ENCODE assay signal across 1 cellular context in genomic region chr12:127381043-127381668, GRCh38.
A peak's percentile ranks its signal among the peaks of the same experiment; 100 is the strongest.
TF ChIP-seq lines count a peak whose summit lies in the region.

No MANE protein-coding gene starts in this region.

TF ChIP-seq in K562, 482 proteins besides CTCF, POLR2A, EP300 and RAD21 (continued from another document):
- TF ChIP-seq ZBTB5 (IDR thresholded peaks at IDR 0.05) (no peak), CTBP1 (IDR thresholded peaks at IDR 0.05; ENCODE audit: borderline replicate concordance) (peak; percentile 12; the same call in 1 of the 2 replicates), SMC3 (conservative IDR thresholded peaks at IDR 0.05; ENCODE audit: insufficient read depth, low read depth, low read length) (peak; percentile 84), ZNF354B (CRISPR knock-in tag; IDR thresholded peaks at IDR 0.05) (no peak), CTCFL (IDR thresholded peaks at IDR 0.05; ENCODE audit: borderline replicate concordance, insufficient read depth, low read depth, low read length, poor library complexity, severe bottlenecking) (peak; percentile 10), ZNF445 (CRISPR knock-in tag; IDR thresholded peaks at IDR 0.05; ENCODE audit: low read depth) (no peak), SRSF7 (optimal IDR thresholded peaks at IDR 0.05; ENCODE audit: low read depth, low read length) (no peak), CXXC5 (CRISPR knock-in tag; IDR thresholded peaks at IDR 0.05) (peak; percentile 22; the same call in 1 of the 2 replicates), PTBP1 (IDR thresholded peaks at IDR 0.05; ENCODE audit: low read depth, low read length) (no peak), ESRRA (IDR thresholded peaks at IDR 0.05; ENCODE audit: borderline replicate concordance, low read depth) (no peak), PURB (CRISPR knock-in tag; IDR thresholded peaks at IDR 0.05; ENCODE audit: low read depth) (no peak), RBFOX2 (IDR thresholded peaks at IDR 0.05; ENCODE audit: low read depth, low read length) (no peak), YY1 (IDR thresholded peaks at IDR 0.05; ENCODE audit: borderline replicate concordance in 1 of 3, control insufficient read depth in 1 of 3, extremely low read depth in 1 of 3, insufficient read depth in 3 of 3, insufficient read length in 1 of 3, insufficient replicate concordance in 2 of 3, low read depth in 1 of 3, low read length in 2 of 3) (no peak), IFI16 (CRISPR knock-in tag; IDR thresholded peaks at IDR 0.05) (no peak), CBX8 (IDR thresholded peaks at IDR 0.05; ENCODE audit: borderline replicate concordance, extremely low read depth, low read depth, low read length, poor library complexity, severe bottlenecking) (no peak), MXI1 (IDR thresholded peaks at IDR 0.05; ENCODE audit: low read depth, low read length) (no peak), ZNF175 (CRISPR knock-in tag; IDR thresholded peaks at IDR 0.05; ENCODE audit: low read depth) (no peak), POLR2AphosphoS2 (IDR thresholded peaks at IDR 0.05; ENCODE audit: low read length) (no peak), MYC (IDR thresholded peaks at IDR 0.05; ENCODE audit: low read depth, low read length) (no peak), MYC (CRISPR knock-in tag; IDR thresholded peaks at IDR 0.05; ENCODE audit: borderline replicate concordance, low read depth) (no peak), MAZ (CRISPR knock-in tag; conservative IDR thresholded peaks at IDR 0.05 in 1 of 2, IDR thresholded peaks at IDR 0.05 in 1 of 2) (peak; percentile 48 to 93; a peak in 2 of 4 replicates), ZFPM2 (CRISPR knock-in tag; IDR thresholded peaks at IDR 0.05) (no peak), AFF4 (CRISPR knock-in tag; IDR thresholded peaks at IDR 0.05) (no peak), PYGO2 (tag; IDR thresholded peaks at IDR 0.05) (no peak), ZBTB17 (CRISPR knock-in tag; IDR thresholded peaks at IDR 0.05) (no peak)
- TF ChIP-seq, protein P1, sequence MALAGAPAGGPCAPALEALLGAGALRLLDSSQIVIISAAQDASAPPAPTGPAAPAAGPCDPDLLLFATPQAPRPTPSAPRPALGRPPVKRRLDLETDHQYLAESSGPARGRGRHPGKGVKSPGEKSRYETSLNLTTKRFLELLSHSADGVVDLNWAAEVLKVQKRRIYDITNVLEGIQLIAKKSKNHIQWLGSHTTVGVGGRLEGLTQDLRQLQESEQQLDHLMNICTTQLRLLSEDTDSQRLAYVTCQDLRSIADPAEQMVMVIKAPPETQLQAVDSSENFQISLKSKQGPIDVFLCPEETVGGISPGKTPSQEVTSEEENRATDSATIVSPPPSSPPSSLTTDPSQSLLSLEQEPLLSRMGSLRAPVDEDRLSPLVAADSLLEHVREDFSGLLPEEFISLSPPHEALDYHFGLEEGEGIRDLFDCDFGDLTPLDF (CRISPR knock-in tag; IDR thresholded peaks at IDR 0.05), result no peak
- TF ChIP-seq, protein P2, sequence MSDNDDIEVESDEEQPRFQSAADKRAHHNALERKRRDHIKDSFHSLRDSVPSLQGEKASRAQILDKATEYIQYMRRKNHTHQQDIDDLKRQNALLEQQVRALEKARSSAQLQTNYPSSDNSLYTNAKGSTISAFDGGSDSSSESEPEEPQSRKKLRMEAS (CRISPR knock-in tag; IDR thresholded peaks at IDR 0.05), result no peak
- TF ChIP-seq, protein P3, sequence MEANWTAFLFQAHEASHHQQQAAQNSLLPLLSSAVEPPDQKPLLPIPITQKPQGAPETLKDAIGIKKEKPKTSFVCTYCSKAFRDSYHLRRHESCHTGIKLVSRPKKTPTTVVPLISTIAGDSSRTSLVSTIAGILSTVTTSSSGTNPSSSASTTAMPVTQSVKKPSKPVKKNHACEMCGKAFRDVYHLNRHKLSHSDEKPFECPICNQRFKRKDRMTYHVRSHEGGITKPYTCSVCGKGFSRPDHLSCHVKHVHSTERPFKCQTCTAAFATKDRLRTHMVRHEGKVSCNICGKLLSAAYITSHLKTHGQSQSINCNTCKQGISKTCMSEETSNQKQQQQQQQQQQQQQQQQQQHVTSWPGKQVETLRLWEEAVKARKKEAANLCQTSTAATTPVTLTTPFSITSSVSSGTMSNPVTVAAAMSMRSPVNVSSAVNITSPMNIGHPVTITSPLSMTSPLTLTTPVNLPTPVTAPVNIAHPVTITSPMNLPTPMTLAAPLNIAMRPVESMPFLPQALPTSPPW (CRISPR knock-in tag; IDR thresholded peaks at IDR 0.05), result peak; percentile 64
- TF ChIP-seq, protein P4, sequence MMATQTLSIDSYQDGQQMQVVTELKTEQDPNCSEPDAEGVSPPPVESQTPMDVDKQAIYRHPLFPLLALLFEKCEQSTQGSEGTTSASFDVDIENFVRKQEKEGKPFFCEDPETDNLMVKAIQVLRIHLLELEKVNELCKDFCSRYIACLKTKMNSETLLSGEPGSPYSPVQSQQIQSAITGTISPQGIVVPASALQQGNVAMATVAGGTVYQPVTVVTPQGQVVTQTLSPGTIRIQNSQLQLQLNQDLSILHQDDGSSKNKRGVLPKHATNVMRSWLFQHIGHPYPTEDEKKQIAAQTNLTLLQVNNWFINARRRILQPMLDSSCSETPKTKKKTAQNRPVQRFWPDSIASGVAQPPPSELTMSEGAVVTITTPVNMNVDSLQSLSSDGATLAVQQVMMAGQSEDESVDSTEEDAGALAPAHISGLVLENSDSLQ (IDR thresholded peaks at IDR 0.05), result peak; percentile 82
